ENCODE assay signal across 8 cellular contexts in genomic region chr9:34989056-34989945, GRCh38. TPM values are rescaled to one million over a fixed set of nuclear protein-coding genes. Genes with fewer than 3 reads are reported as not detected.
DNase-seq lines count a peak whose midpoint lies in the region; ATAC-seq and TF ChIP-seq lines count a peak whose summit lies in the region.

Gene DNAJB5, plus strand, starts transcription at chr9:34989745. Its CDS starts 886 bp downstream, at chr9:34990631.

- CTCF ChIA-PET in AG04449 (lab: Yijun Ruan, JAX) (interaction anchor here (0.7 to 2.5 kb wide), 8 partner anchors 8 to 380 kb away, joined by 3 to 12 read pairs (median 4); partner anchors contain the start of genes PIGO and VCP), mammary epithelial cell (lab: Charles Lee; ENCODE audit: low non-redundant PET) (interaction anchor here (0.6 kb wide), 1 partner anchor 60 kb away, joined by 3 read pairs; no protein-coding TSS in a partner anchor)

- H3K9me3 ChIP-seq in WERI-Rb-1 (ENCODE audit: severe bottlenecking), result no peaks in the 10 kb centered on the region
- no peaks in the 10 kb centered on the region for H3K9me3 ChIP-seq in mammary epithelial cell (replicated peaks; ENCODE audit: insufficient read depth, low read length)
- no peaks in the 10 kb centered on the region for H3K9me3 ChIP-seq in iPS-18c (ENCODE audit: control insufficient read depth, insufficient read depth, low read length)
- H3K9me3 ChIP-seq in skeletal muscle satellite cell (replicated peaks; ENCODE audit: low read length), result no peaks in the 10 kb centered on the region

- POLR2A ChIA-PET in AG04449 (lab: Yijun Ruan, JAX), result interaction anchor here (0.7 to 0.9 kb wide), 2 partner anchors 12 to 82 kb away, joined by 3 to 5 read pairs; no protein-coding TSS in a partner anchor

- no peaks in the 10 kb centered on the region for H3K27me3 ChIP-seq in WERI-Rb-1 (ENCODE audit: insufficient read depth, low read depth, severe bottlenecking)
- H3K27me3 ChIP-seq in mammary epithelial cell (ENCODE audit: insufficient read depth, low read length), result no peaks in the 10 kb centered on the region
- no peaks in the 10 kb centered on the region for H3K27me3 ChIP-seq in skeletal muscle satellite cell (ENCODE audit: control insufficient read depth, insufficient read depth, low read length)

- H3K4me1 ChIP-seq in mammary epithelial cell (ENCODE audit: insufficient read depth, low read length) (peaks cover 41% of the 10 kb centered on the region), skeletal muscle satellite cell (ENCODE audit: control insufficient read depth, insufficient read depth, low read length) (peaks cover 52% of the 10 kb centered on the region)

- ATAC-seq in GM18873 (IDR thresholded peaks at IDR 0.05; ENCODE audit: low FRiP score, unreplicated experiment), result peak; percentile 90
- peak; percentile 92 for ATAC-seq in HG03135 (IDR thresholded peaks at IDR 0.05; ENCODE audit: unreplicated experiment)

- H3K4me2 ChIP-seq in mammary epithelial cell (ENCODE audit: insufficient read depth, low read depth, low read length) (peak within 1 kb of the TSS; percentile 82), skeletal muscle satellite cell (ENCODE audit: low read length) (peak within 1 kb of the TSS; percentile 90)

- H3K27ac ChIP-seq in WERI-Rb-1 (peak within 1 kb of the TSS; percentile 95), mammary epithelial cell (ENCODE audit: insufficient read depth, low read depth, low read length) (peak within 1 kb of the TSS; percentile 52)

- H3K9ac ChIP-seq in mammary epithelial cell (ENCODE audit: insufficient read depth, low read length), result peak within 1 kb of the TSS; percentile 59
- H3K9ac ChIP-seq in skeletal muscle satellite cell (ENCODE audit: low read depth, low read length), result peak within 1 kb of the TSS; percentile 87

- 1% methylated on average over 20 of the region's 61 CpGs for WGBS in mammary epithelial cell (ENCODE audit: low coverage, missing lambda C conversion rate)

- dilution Hi-C loops in mammary epithelial cell (cut with HindIII; ENCODE audit: low sequenced_read_pairs), result no loop called here

- H4K20me1 ChIP-seq in mammary epithelial cell (ENCODE audit: insufficient read depth, low read length), result no peaks in the 10 kb centered on the region

- TF ChIP-seq CTCF in AG04449 (IDR thresholded peaks at IDR 0.05; ENCODE audit: insufficient read depth, low read length, missing control alignments) (no peak), WERI-Rb-1 (IDR thresholded peaks at IDR 0.05; ENCODE audit: low read depth, low read length) (no peak), mammary epithelial cell (conservative IDR thresholded peaks at IDR 0.05 in 1 of 2, IDR thresholded peaks at IDR 0.05 in 1 of 2; ENCODE audit: extremely low read depth in 1 of 2, insufficient read depth in 1 of 2, low read depth in 1 of 2, low read length in 2 of 2) (no peak)

- H3K79me2 ChIP-seq in mammary epithelial cell (ENCODE audit: insufficient read depth, low read length), result no peaks in the 10 kb centered on the region

- BruUV-seq in mammary epithelial cell (replicated peaks; lab: Mats Ljungman, UMichigan), result no TSS peak

- H3K36me3 ChIP-seq in WERI-Rb-1 (peaks cover 9% of the 10 kb centered on the region; the same call in 1 of the 2 replicates), mammary epithelial cell (ENCODE audit: insufficient read depth, low read length) (no peaks in the 10 kb centered on the region), skeletal muscle satellite cell (ENCODE audit: insufficient read depth, low read length) (no peaks in the 10 kb centered on the region)

- H3K4me3 ChIP-seq in AG04449 (ENCODE audit: low read depth, low read length), result peak within 1 kb of the TSS; percentile 88
- peak within 1 kb of the TSS; percentile 59 for H3K4me3 ChIP-seq in WERI-Rb-1 (ENCODE audit: low read depth, low read length)
- H3K4me3 ChIP-seq in mammary epithelial cell (replicated peaks in 1 of 3; ENCODE audit: insufficient read depth in 1 of 3, low read depth in 2 of 3, low read length in 3 of 3), result peak within 1 kb of the TSS; percentile 63 to 88 (median 72)
- peak within 1 kb of the TSS; percentile 91 for H3K4me3 ChIP-seq in iPS-18c (ENCODE audit: insufficient read depth, low read depth, low read length)
- peak within 1 kb of the TSS; percentile 82 for H3K4me3 ChIP-seq in skeletal muscle satellite cell (ENCODE audit: low read length)

- peak; percentile 99 for DNase-seq in AG04449 (ENCODE audit: low read depth, low spot score)
- DNase-seq in NCI-H2196 (lab: John Stamatoyannopoulos, UW; ENCODE audit: unreplicated experiment), result peak; percentile 98
- DNase-seq in WERI-Rb-1, result peak; percentile 99
- peak; percentile 99 for DNase-seq in mammary epithelial cell

- peak within 1 kb of the TSS; percentile 88 for H2AFZ ChIP-seq in mammary epithelial cell (ENCODE audit: low read depth, low read length)

- intact Hi-C loops in mammary epithelial cell (cut with micrococcal nuclease), result no loop called here

- in situ Hi-C loops in mammary epithelial cell (cut with MboI; ENCODE audit: low sequenced_read_pairs in 2 of 2), result loop anchor here in 1 of 2 donors (10.0 kb wide), 1 partner anchor 94 kb away; a partner anchor contains a TSS

RNA-seq across cellular contexts. Expression of gene DNAJB5, which starts in this region (rescaled TPM):
- 10 to 100 TPM in 1 of 2 donors, 1 to 10 TPM in 1; 8.4 to 10.0 TPM for total RNA-seq in mammary epithelial cell
- polyA plus RNA-seq in mammary epithelial cell, result 3.4 TPM
- polyA minus RNA-seq in mammary epithelial cell, result 3.9 TPM
- 8.3 and 10.6 TPM in 2 replicates for total RNA-seq in skeletal muscle satellite cell (2012; rRNA removed)

Comparison
In these comparisons a context has a peak if more than half of its experiments do, and no peak if none do; other contexts are left out.
1. Peak in every context shown above with its lines: DNase-seq, ATAC-seq, H3K4me3 ChIP-seq and H3K27ac ChIP-seq.